8 cellular contexts compared by ENCODE assay signal in the genomic region with DNA sequence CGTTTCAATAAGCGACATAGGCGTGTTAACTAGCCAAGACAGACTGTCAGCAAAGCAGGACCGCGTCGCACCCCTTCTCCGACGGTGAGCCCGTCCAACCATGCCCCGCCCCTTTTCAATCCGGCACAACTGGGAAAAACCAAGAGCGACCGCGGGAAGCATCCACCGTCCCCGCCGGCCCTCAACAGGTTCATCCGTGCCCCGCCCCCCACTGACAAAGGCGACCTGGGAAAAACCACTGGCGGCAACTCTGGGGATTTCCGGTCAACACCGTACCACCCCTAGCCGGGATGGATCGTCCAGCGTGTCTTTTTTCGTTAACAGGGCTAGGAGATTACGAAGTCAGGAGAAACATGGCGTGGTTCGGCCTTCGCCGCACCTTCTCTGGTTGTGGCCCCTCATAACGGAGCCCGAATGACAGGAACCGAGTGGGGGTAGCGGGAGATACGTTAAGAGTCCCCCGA. TPM values are rescaled to one million over a fixed set of nuclear protein-coding genes. Genes with fewer than 3 reads are reported as not detected.
DNase-seq lines count a peak whose midpoint lies in the region; ATAC-seq and TF ChIP-seq lines count a peak whose summit lies in the region.

No MANE protein-coding gene starts in this region.

- POLR2A ChIA-PET in activated CD4-positive, alpha-beta T cell treated with anti-CD3 and anti-CD28 coated beads for 36 hours (lab: Charles Lee), result interaction anchor here (0.6 to 2.3 kb wide), 9 partner anchors 11 to 323 kb away, joined by 3 to 18 read pairs (median 5); partner anchors contain the start of genes RBM3, SLC35A2, SUV39H1 and WAS
- POLR2A ChIA-PET in activated CD4-positive, alpha-beta T cell treated with anti-CD3 and anti-CD28 coated beads, Interleukin-2, amount 10 ng/mL, durations not matched to agents 7 days and 5 days (lab: Charles Lee), result interaction anchor here (1.0 to 1.7 kb wide), 4 partner anchors 14 to 248 kb away, joined by 3 to 6 read pairs (median 4); partner anchors contain the start of gene SLC35A2

- DNase-seq in activated CD4-positive, alpha-beta T cell treated with anti-CD3 and anti-CD28 coated beads for 36 hours, result peak; percentile 78
- DNase-seq in activated CD4-positive, alpha-beta T cell treated with anti-CD3 and anti-CD28 coated beads for 1 hour, result no peak
- DNase-seq in NCI-H510A (lab: John Stamatoyannopoulos, UW), result peak; percentile 82
- DNase-seq in activated CD4-positive, alpha-beta T cell treated with anti-CD3 and anti-CD28 coated beads, Interleukin-2, amount 10 ng/mL, durations not matched to agents 7 days and 5 days, result peak; percentile 64
- peak; percentile 50 for DNase-seq in effector CD4-positive, alpha-beta T cell
- peak; percentile 84 to 85 (median 85) for DNase-seq in right lobe of liver

- TF ChIP-seq CTCF in right lobe of liver (IDR thresholded peaks at IDR 0.05), result no peak

- intact Hi-C loops in activated CD4-positive, alpha-beta T cell treated with anti-CD3 and anti-CD28 coated beads for 36 hours (cut with DNase I, micrococcal nuclease), result loop anchor here (1.0 to 10.0 kb wide), 9 partner anchors 14 to 201 kb away; partner anchors contain the start of genes OTUD5 (in 1 of the 2), PIM2 (in 1 of the 2), SLC35A2 (in 1 of the 2) and SUV39H1 (in 1 of the 2)
- intact Hi-C loops in right lobe of liver (cut with DNase I), result no loop called here

- no peaks in the 10 kb centered on the region for H3K9me3 Mint-ChIP-seq in activated CD4-positive, alpha-beta T cell treated with anti-CD3 and anti-CD28 coated beads for 36 hours (ENCODE audit: low read depth)
- no peaks in the 10 kb centered on the region for H3K9me3 Mint-ChIP-seq in activated CD4-positive, alpha-beta T cell treated with anti-CD3 and anti-CD28 coated beads, Interleukin-2, amount 10 ng/mL, durations not matched to agents 7 days and 5 days
- no peaks in the 10 kb centered on the region for H3K9me3 Mint-ChIP-seq in stimulated activated memory B cell treated with anti-CD40 and anti-IgM and Interleukin-4, amounts not matched to agents 10 μg/mL and 1 μg/mL and 100 μg/mL, for 72 hours

- CTCF ChIA-PET in activated CD4-positive, alpha-beta T cell treated with anti-CD3 and anti-CD28 coated beads for 36 hours (lab: Charles Lee), result interaction anchor here (1.2 kb wide), 1 partner anchor 23 kb away, joined by 4 read pairs; no protein-coding TSS in a partner anchor
- CTCF ChIA-PET in activated CD4-positive, alpha-beta T cell treated with anti-CD3 and anti-CD28 coated beads, Interleukin-2, amount 10 ng/mL, durations not matched to agents 7 days and 5 days (lab: Charles Lee), result interaction anchor here (1.4 kb wide), 1 partner anchor 51 kb away, joined by 3 read pairs; no protein-coding TSS in a partner anchor

- H3K4me3 Mint-ChIP-seq in activated CD4-positive, alpha-beta T cell treated with anti-CD3 and anti-CD28 coated beads for 36 hours, result peak overlapping the region; percentile 81
- peak overlapping the region; percentile 96 for H3K4me3 Mint-ChIP-seq in activated CD4-positive, alpha-beta T cell treated with anti-CD3 and anti-CD28 coated beads, Interleukin-2, amount 10 ng/mL, durations not matched to agents 7 days and 5 days
- H3K4me3 Mint-ChIP-seq in stimulated activated memory B cell treated with anti-CD40 and anti-IgM and Interleukin-4, amounts not matched to agents 10 μg/mL and 1 μg/mL and 100 μg/mL, for 72 hours, result peak overlapping the region; percentile 84

- H3K9me3 ChIP-seq in right lobe of liver, result no peaks in the 10 kb centered on the region

- peaks cover 17% of the 10 kb centered on the region for H3K36me3 Mint-ChIP-seq in activated CD4-positive, alpha-beta T cell treated with anti-CD3 and anti-CD28 coated beads for 36 hours (ENCODE audit: low read depth)
- peaks cover 15% of the 10 kb centered on the region for H3K36me3 Mint-ChIP-seq in activated CD4-positive, alpha-beta T cell treated with anti-CD3 and anti-CD28 coated beads, Interleukin-2, amount 10 ng/mL, durations not matched to agents 7 days and 5 days (ENCODE audit: low read depth)
- H3K36me3 Mint-ChIP-seq in stimulated activated memory B cell treated with anti-CD40 and anti-IgM and Interleukin-4, amounts not matched to agents 10 μg/mL and 1 μg/mL and 100 μg/mL, for 72 hours, result peaks cover 6% of the 10 kb centered on the region

- H3K4me3 ChIP-seq in right lobe of liver, result peak overlapping the region; percentile 66 to 77 (median 66)

- no peaks in the 10 kb centered on the region for H3K27me3 Mint-ChIP-seq in activated CD4-positive, alpha-beta T cell treated with anti-CD3 and anti-CD28 coated beads for 36 hours
- no peaks in the 10 kb centered on the region for H3K27me3 Mint-ChIP-seq in activated CD4-positive, alpha-beta T cell treated with anti-CD3 and anti-CD28 coated beads, Interleukin-2, amount 10 ng/mL, durations not matched to agents 7 days and 5 days
- H3K27me3 Mint-ChIP-seq in stimulated activated memory B cell treated with anti-CD40 and anti-IgM and Interleukin-4, amounts not matched to agents 10 μg/mL and 1 μg/mL and 100 μg/mL, for 72 hours, result no peaks in the 10 kb centered on the region

- no peaks in the 10 kb centered on the region for H3K4me1 ChIP-seq in right lobe of liver

- WGBS in right lobe of liver (ENCODE audit: insufficient coverage, low coverage, low lambda C conversion rate, missing lambda C conversion rate), result 42% methylated on average over 15 of the region's 38 CpGs

- peak overlapping the region; percentile 94 for H3K27ac Mint-ChIP-seq in activated CD4-positive, alpha-beta T cell treated with anti-CD3 and anti-CD28 coated beads for 36 hours
- peak overlapping the region; percentile 100 for H3K27ac Mint-ChIP-seq in activated CD4-positive, alpha-beta T cell treated with anti-CD3 and anti-CD28 coated beads, Interleukin-2, amount 10 ng/mL, durations not matched to agents 7 days and 5 days
- peak overlapping the region; percentile 84 for H3K27ac Mint-ChIP-seq in stimulated activated memory B cell treated with anti-CD40 and anti-IgM and Interleukin-4, amounts not matched to agents 10 μg/mL and 1 μg/mL and 100 μg/mL, for 72 hours

- peak; percentile 23 for ATAC-seq in activated CD4-positive, alpha-beta T cell treated with anti-CD3 and anti-CD28 coated beads for 36 hours
- ATAC-seq in HG03432 (IDR thresholded peaks at IDR 0.05; ENCODE audit: unreplicated experiment) (peak; percentile 4), right lobe of liver (peak; percentile 78 to 81 (median 79))
- peak; percentile 24 for ATAC-seq in stimulated activated memory B cell treated with anti-CD40 and anti-IgM and Interleukin-4, amounts not matched to agents 10 μg/mL and 1 μg/mL and 100 μg/mL, for 72 hours

- no peaks in the 10 kb centered on the region for H3K27me3 ChIP-seq in right lobe of liver

- peaks cover 0 to 16% (median 2%) of the 10 kb centered on the region in 4 donors for H3K36me3 ChIP-seq in right lobe of liver

- TF ChIP-seq POLR2A in right lobe of liver (IDR thresholded peaks at IDR 0.05), result no peak

- peaks cover 19% of the 10 kb centered on the region for H3K4me1 Mint-ChIP-seq in activated CD4-positive, alpha-beta T cell treated with anti-CD3 and anti-CD28 coated beads for 36 hours
- H3K4me1 Mint-ChIP-seq in activated CD4-positive, alpha-beta T cell treated with anti-CD3 and anti-CD28 coated beads, Interleukin-2, amount 10 ng/mL, durations not matched to agents 7 days and 5 days, result peaks cover 14% of the 10 kb centered on the region
- peaks cover 20% of the 10 kb centered on the region for H3K4me1 Mint-ChIP-seq in stimulated activated memory B cell treated with anti-CD40 and anti-IgM and Interleukin-4, amounts not matched to agents 10 μg/mL and 1 μg/mL and 100 μg/mL, for 72 hours

- peak overlapping the region; percentile 89 to 92 (median 91) for H3K27ac ChIP-seq in right lobe of liver

RNA-seq across cellular contexts. Expression of gene TIMM17B, which starts 0.4 kb away (rescaled TPM):
- total RNA-seq in activated CD4-positive, alpha-beta T cell treated with anti-CD3 and anti-CD28 coated beads for 36 hours, result 10 to 100 TPM; 54.2 to 58.9 TPM
- 10 to 100 TPM; 39.9 to 45.8 TPM for total RNA-seq in activated CD4-positive, alpha-beta T cell treated with anti-CD3 and anti-CD28 coated beads, Interleukin-2, amount 10 ng/mL, durations not matched to agents 7 days and 5 days
- 10 to 100 TPM; 18.2 to 29.5 (median 22.5) TPM for total RNA-seq in right lobe of liver

RNA-seq across cellular contexts. Expression of gene PQBP1, which starts 0.5 kb away (rescaled TPM):
- 10 to 100 TPM; 73.4 to 75.3 TPM for total RNA-seq in activated CD4-positive, alpha-beta T cell treated with anti-CD3 and anti-CD28 coated beads for 36 hours
- 10 to 100 TPM; 69.4 to 77.6 TPM for total RNA-seq in activated CD4-positive, alpha-beta T cell treated with anti-CD3 and anti-CD28 coated beads, Interleukin-2, amount 10 ng/mL, durations not matched to agents 7 days and 5 days
- total RNA-seq in right lobe of liver, result 10 to 100 TPM; 29.8 to 47.1 (median 35.7) TPM

RNA-seq across cellular contexts. Expression of gene SLC35A2, which starts 14.3 kb away (rescaled TPM):
- 10 to 100 TPM; 19.7 to 20.3 TPM for total RNA-seq in activated CD4-positive, alpha-beta T cell treated with anti-CD3 and anti-CD28 coated beads for 36 hours
- 10 to 100 TPM; 14.0 to 16.8 TPM for total RNA-seq in activated CD4-positive, alpha-beta T cell treated with anti-CD3 and anti-CD28 coated beads, Interleukin-2, amount 10 ng/mL, durations not matched to agents 7 days and 5 days
- 10 to 100 TPM; 15.0 to 19.5 (median 17.3) TPM for total RNA-seq in right lobe of liver

RNA-seq across cellular contexts. Expression of gene PIM2, which starts 21.6 kb away (rescaled TPM):
- total RNA-seq in activated CD4-positive, alpha-beta T cell treated with anti-CD3 and anti-CD28 coated beads for 36 hours, result 100 to 1,000 TPM; 320 TPM
- total RNA-seq in activated CD4-positive, alpha-beta T cell treated with anti-CD3 and anti-CD28 coated beads, Interleukin-2, amount 10 ng/mL, durations not matched to agents 7 days and 5 days, result 100 to 1,000 TPM; 152 to 154 TPM
- total RNA-seq in right lobe of liver, result 1 to 10 TPM; 1.7 to 8.8 (median 6.8) TPM

Comparison
In these comparisons a context has a peak if more than half of its experiments do, and no peak if none do; other contexts are left out.
1. ATAC-seq: peak in every context shown above with its lines; median percentile 79 in right lobe of liver; 24 in stimulated activated memory B cell treated with anti-CD40 and anti-IgM and Interleukin-4, amounts not matched to agents 10 μg/mL and 1 μg/mL and 100 μg/mL, for 72 hours; 23 in activated CD4-positive, alpha-beta T cell treated with anti-CD3 and anti-CD28 coated beads for 36 hours; 4 in HG03432.
2. intact Hi-C loops: an anchor here in activated CD4-positive, alpha-beta T cell treated with anti-CD3 and anti-CD28 coated beads for 36 hours (1.0 to 10.0 kb wide); none called in right lobe of liver.